ENCODE assay signal across 1 cellular context in genomic region chr17:63550816-63551639, GRCh38.
TF ChIP-seq lines count a peak whose summit lies in the region.

No MANE protein-coding gene starts in this region.

TF ChIP-seq in SK-N-SH, 30 proteins besides CTCF, POLR2A, EP300 and RAD21 (continued from another document):
- TF ChIP-seq, protein P1, sequence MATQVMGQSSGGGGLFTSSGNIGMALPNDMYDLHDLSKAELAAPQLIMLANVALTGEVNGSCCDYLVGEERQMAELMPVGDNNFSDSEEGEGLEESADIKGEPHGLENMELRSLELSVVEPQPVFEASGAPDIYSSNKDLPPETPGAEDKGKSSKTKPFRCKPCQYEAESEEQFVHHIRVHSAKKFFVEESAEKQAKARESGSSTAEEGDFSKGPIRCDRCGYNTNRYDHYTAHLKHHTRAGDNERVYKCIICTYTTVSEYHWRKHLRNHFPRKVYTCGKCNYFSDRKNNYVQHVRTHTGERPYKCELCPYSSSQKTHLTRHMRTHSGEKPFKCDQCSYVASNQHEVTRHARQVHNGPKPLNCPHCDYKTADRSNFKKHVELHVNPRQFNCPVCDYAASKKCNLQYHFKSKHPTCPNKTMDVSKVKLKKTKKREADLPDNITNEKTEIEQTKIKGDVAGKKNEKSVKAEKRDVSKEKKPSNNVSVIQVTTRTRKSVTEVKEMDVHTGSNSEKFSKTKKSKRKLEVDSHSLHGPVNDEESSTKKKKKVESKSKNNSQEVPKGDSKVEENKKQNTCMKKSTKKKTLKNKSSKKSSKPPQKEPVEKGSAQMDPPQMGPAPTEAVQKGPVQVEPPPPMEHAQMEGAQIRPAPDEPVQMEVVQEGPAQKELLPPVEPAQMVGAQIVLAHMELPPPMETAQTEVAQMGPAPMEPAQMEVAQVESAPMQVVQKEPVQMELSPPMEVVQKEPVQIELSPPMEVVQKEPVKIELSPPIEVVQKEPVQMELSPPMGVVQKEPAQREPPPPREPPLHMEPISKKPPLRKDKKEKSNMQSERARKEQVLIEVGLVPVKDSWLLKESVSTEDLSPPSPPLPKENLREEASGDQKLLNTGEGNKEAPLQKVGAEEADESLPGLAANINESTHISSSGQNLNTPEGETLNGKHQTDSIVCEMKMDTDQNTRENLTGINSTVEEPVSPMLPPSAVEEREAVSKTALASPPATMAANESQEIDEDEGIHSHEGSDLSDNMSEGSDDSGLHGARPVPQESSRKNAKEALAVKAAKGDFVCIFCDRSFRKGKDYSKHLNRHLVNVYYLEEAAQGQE (IDR thresholded peaks at IDR 0.05; ENCODE audit: low read depth, low read length) = no peak
- TF ChIP-seq RFX5 (IDR thresholded peaks at IDR 0.05; ENCODE audit: low read length) (peak; percentile 67; the same call in 1 of the 2 replicates), NRF1 (IDR thresholded peaks at IDR 0.05; ENCODE audit: low read depth, low read length) (no peak)
